1 cellular context compared by ENCODE assay signal in the genomic region with DNA sequence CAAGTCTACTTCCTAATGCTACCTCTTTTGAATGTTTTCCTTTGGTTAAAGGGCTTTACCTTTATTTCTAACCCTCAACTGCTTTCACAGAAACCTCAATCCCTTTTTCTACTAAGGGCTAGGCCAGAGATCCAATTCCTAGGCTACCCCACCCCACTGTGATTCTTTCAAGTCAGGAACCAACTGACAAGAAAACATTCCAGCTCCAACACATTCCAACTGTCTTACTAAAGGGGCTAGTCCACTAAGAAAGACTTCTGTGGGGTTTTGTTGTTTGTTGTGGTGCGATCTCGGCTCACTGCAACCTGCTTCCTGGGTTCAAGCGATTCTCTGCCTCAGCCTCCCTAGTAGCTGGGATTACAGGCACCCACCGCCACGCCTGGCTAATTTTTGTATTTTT.
TF ChIP-seq lines count a peak whose summit lies in the region.

No MANE protein-coding gene starts in this region.

TF ChIP-seq in IMR-90, 13 proteins besides CTCF, POLR2A, EP300 and RAD21:
- TF ChIP-seq FOS (IDR thresholded peaks at IDR 0.05; ENCODE audit: low read depth, low read length) (no peak), MXI1 (IDR thresholded peaks at IDR 0.05; ENCODE audit: borderline replicate concordance, low read depth, low read length) (no peak), MAZ (IDR thresholded peaks at IDR 0.05; ENCODE audit: borderline replicate concordance, low read depth, low read length) (no peak), CEBPB (IDR thresholded peaks at IDR 0.05; ENCODE audit: low read depth, low read length) (no peak), RCOR1 (IDR thresholded peaks at IDR 0.05; ENCODE audit: insufficient replicate concordance, low read length) (no peak), CHD1 (IDR thresholded peaks at IDR 0.05; ENCODE audit: low read depth, low read length) (no peak), BHLHE40 (IDR thresholded peaks at IDR 0.05; ENCODE audit: low read depth, low read length) (no peak), MAFK (IDR thresholded peaks at IDR 0.05; ENCODE audit: low read depth, low read length) (no peak), RFX5 (IDR thresholded peaks at IDR 0.05; ENCODE audit: low read depth, low read length) (no peak), NFE2L2 (IDR thresholded peaks at IDR 0.05; ENCODE audit: low read depth, low read length) (no peak), SMC3 (IDR thresholded peaks at IDR 0.05; ENCODE audit: low read depth, low read length) (no peak)
- TF ChIP-seq, protein P1, sequence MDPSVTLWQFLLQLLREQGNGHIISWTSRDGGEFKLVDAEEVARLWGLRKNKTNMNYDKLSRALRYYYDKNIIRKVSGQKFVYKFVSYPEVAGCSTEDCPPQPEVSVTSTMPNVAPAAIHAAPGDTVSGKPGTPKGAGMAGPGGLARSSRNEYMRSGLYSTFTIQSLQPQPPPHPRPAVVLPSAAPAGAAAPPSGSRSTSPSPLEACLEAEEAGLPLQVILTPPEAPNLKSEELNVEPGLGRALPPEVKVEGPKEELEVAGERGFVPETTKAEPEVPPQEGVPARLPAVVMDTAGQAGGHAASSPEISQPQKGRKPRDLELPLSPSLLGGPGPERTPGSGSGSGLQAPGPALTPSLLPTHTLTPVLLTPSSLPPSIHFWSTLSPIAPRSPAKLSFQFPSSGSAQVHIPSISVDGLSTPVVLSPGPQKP (IDR thresholded peaks at IDR 0.05; ENCODE audit: borderline replicate concordance, low read depth, low read length): no peak
- TF ChIP-seq, protein P2, sequence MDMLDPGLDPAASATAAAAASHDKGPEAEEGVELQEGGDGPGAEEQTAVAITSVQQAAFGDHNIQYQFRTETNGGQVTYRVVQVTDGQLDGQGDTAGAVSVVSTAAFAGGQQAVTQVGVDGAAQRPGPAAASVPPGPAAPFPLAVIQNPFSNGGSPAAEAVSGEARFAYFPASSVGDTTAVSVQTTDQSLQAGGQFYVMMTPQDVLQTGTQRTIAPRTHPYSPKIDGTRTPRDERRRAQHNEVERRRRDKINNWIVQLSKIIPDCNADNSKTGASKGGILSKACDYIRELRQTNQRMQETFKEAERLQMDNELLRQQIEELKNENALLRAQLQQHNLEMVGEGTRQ (IDR thresholded peaks at IDR 0.05; ENCODE audit: low read depth, low read length): no peak
